ENCODE assay signal across 27 cellular contexts in the genomic region with DNA sequence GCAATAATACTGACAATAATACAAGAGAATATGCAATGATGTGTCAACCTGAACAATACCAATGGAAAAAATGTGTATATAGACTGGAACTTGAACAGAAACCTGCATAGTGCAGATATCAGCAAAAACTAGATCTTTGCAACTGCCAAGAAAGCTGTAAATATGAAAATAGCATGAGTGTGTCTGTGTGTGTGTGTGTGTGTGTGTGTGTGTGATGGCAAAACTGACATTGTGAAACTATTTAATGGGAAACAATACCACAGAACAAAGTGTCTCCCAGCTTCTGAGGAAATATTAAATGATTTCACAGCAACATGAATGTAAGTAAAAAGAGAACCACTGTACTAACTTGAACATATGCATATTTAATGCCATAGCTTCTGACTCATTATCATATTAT.
"Had no signal": no experiment of that assay in that cellular context is flagged by ENCODE, and none has a peak within 500 bp of the region (broad histone marks: within the 10 kb centered on the region; RNA-seq: fewer than 3 reads in every experiment).

No MANE protein-coding gene starts in this region.

- H3K27me3 ChIP-seq: breast epithelium, dorsolateral prefrontal cortex, hepatocyte, left lung, sigmoid colon, upper lobe of left lung had no signal

- H3K9me3 ChIP-seq: breast epithelium, left lung, sigmoid colon, thoracic aorta, upper lobe of left lung had no signal

- H3K27ac ChIP-seq: breast epithelium, dorsolateral prefrontal cortex, hepatocyte, left lung, sigmoid colon, thoracic aorta, upper lobe of left lung had no signal

- H3K4me3 ChIP-seq: breast epithelium, dorsolateral prefrontal cortex, hepatocyte, left lung, sigmoid colon, smooth muscle cell, thoracic aorta, upper lobe of left lung had no signal

- DNase-seq: activated CD4-positive, alpha-beta T cell treated with anti-CD3 and anti-CD28 coated beads for 4 hours; activated CD4-positive, alpha-beta T cell treated with anti-CD3 and anti-CD28 coated beads, Interleukin-2, amount 50 U/mL, for 48 hours; activated CD4-positive, CD25-positive, alpha-beta regulatory T cell; activated CD8-positive, alpha-beta memory T cell treated with anti-CD3 and anti-CD28 coated beads, Interleukin-2, amount 50 U/mL, for 48 hours; activated naive CD4-positive, alpha-beta T cell treated with Interleukin-2 at 50 U/mL for 16 hours; activated naive CD8-positive, alpha-beta T cell treated with anti-CD3 and anti-CD28 coated beads, Interleukin-2, amount 10 ng/mL, durations not matched to agents 7 days and 5 days; activated T-cell treated with anti-CD3 and anti-CD28 coated beads, Interleukin-2, amount 50 U/mL, for 4 hours; amniotic stem cell; dorsolateral prefrontal cortex; effector memory CD8-positive, alpha-beta T cell; glutamatergic neuron; immature natural killer cell; kidney glomerular epithelial cell; left lung; mammary epithelial cell; naive thymus-derived CD8-positive, alpha-beta T cell; sigmoid colon; stimulated activated CD4-positive, alpha-beta T cell treated with anti-CD3 and anti-CD28 coated beads, Interleukin-15, amount 100 ng/mL, for 24 hours; stimulated activated CD4-positive, alpha-beta T cell treated with anti-CD3 and anti-CD28 coated beads, Interleukin-2, amount 100 ng/mL, for 48 hours; stimulated activated CD8-positive, alpha-beta memory T cell treated with anti-CD3 and anti-CD28 coated beads, Interleukin-4, amount 100 ng/mL, for 48 hours; stimulated activated naive CD4-positive, alpha-beta T cell treated with Interleukin-2 at 50 U/mL for 16 hours; upper lobe of left lung had no signal

- H3K4me2 ChIP-seq: hepatocyte, smooth muscle cell had no signal

- H3K36me3 ChIP-seq: breast epithelium, left lung, sigmoid colon, thoracic aorta, upper lobe of left lung had no signal

- ATAC-seq: activated T-cell treated with anti-CD3 and anti-CD28 coated beads, Interleukin-2, amount 50 U/mL, for 4 hours; effector memory CD8-positive, alpha-beta T cell; esophagus mucosa; left lung; naive thymus-derived CD8-positive, alpha-beta T cell had no signal

- H3K4me1 ChIP-seq: breast epithelium, left lung, sigmoid colon, upper lobe of left lung had no signal
